Comparison of ENCODE assay signal across 11 cellular contexts in genomic region chrX:48465336-48465933, GRCh38. TPM values are rescaled to one million over a fixed set of nuclear protein-coding genes. Genes with fewer than 3 reads are reported as not detected.
DNase-seq lines count a peak whose midpoint lies in the region; ATAC-seq and TF ChIP-seq lines count a peak whose summit lies in the region.
"Had no signal": no experiment of that assay in that cellular context is flagged by ENCODE, and none has a peak within 500 bp of the region (broad histone marks: within the 10 kb centered on the region; RNA-seq: fewer than 3 reads in every experiment).

No MANE protein-coding gene starts in this region.

- H3K4me1 ChIP-seq in vagina (no peaks in the 10 kb centered on the region), BE2C (no peaks in the 10 kb centered on the region)
- H3K4me1 ChIP-seq: lower lobe of right lung had no signal

- TF ChIP-seq CTCF in vagina (IDR thresholded peaks at IDR 0.05), result no peak
- no peak for TF ChIP-seq CTCF in BE2C (IDR thresholded peaks at IDR 0.05; ENCODE audit: low read depth, low read length)

- no peak for DNase-seq in stimulated activated naive CD8-positive, alpha-beta T cell treated with anti-CD3 and anti-CD28 coated beads, Interleukin-15, Interleukin-2, amounts not matched to agents 100 U/mL and 50 U/mL, for 24 hours
- DNase-seq in activated naive CD8-positive, alpha-beta T cell treated with anti-CD3 and anti-CD28 coated beads, Interleukin-2, amount 50 U/mL, for 24 hours, result no peak
- DNase-seq in left ventricle myocardium superior (no peak), vagina (ENCODE audit: extremely low spot score in 2 of 2) (no peak), SHP77 treated with DMSO at 0.1 percent for 48 hours (lab: John Stamatoyannopoulos, UW) (no peak), BE2C (no peak)
- DNase-seq: activated B cell treated with CpG ODN at 0.5 μM for 24 hours, lower lobe of right lung had no signal

- TF ChIP-seq POLR2A in vagina (IDR thresholded peaks at IDR 0.05), result no peak

- H3K27me3 Mint-ChIP-seq in stimulated activated naive CD8-positive, alpha-beta T cell treated with anti-CD3 and anti-CD28 coated beads, Interleukin-15, Interleukin-2, amounts not matched to agents 100 ng/mL and 50 ng/mL, for 24 hours, result no peaks in the 10 kb centered on the region
- no peaks in the 10 kb centered on the region for H3K27me3 Mint-ChIP-seq in activated naive CD8-positive, alpha-beta T cell treated with anti-CD3 and anti-CD28 coated beads, Interleukin-2, amount 50 U/mL, for 24 hours
- H3K27me3 Mint-ChIP-seq: activated B cell treated with CpG ODN at 0.5 μM for 24 hours had no signal

- H3K27ac Mint-ChIP-seq in stimulated activated naive CD8-positive, alpha-beta T cell treated with anti-CD3 and anti-CD28 coated beads, Interleukin-15, Interleukin-2, amounts not matched to agents 100 ng/mL and 50 ng/mL, for 24 hours, result peak overlapping the region; percentile 66
- peak overlapping the region; percentile 25 for H3K27ac Mint-ChIP-seq in activated naive CD8-positive, alpha-beta T cell treated with anti-CD3 and anti-CD28 coated beads, Interleukin-2, amount 50 U/mL, for 24 hours
- H3K27ac Mint-ChIP-seq: activated B cell treated with CpG ODN at 0.5 μM for 24 hours had no signal

- peak overlapping the region; percentile 69 for H3K4me3 Mint-ChIP-seq in stimulated activated naive CD8-positive, alpha-beta T cell treated with anti-CD3 and anti-CD28 coated beads, Interleukin-15, Interleukin-2, amounts not matched to agents 100 ng/mL and 50 ng/mL, for 24 hours
- peak overlapping the region; percentile 95 for H3K4me3 Mint-ChIP-seq in activated naive CD8-positive, alpha-beta T cell treated with anti-CD3 and anti-CD28 coated beads, Interleukin-2, amount 50 U/mL, for 24 hours
- H3K4me3 Mint-ChIP-seq: activated B cell treated with CpG ODN at 0.5 μM for 24 hours had no signal

- H3K27ac ChIP-seq in vagina, result peak overlapping the region; percentile 53
- H3K27ac ChIP-seq: lower lobe of right lung had no signal

- H3K4me1 Mint-ChIP-seq in stimulated activated naive CD8-positive, alpha-beta T cell treated with anti-CD3 and anti-CD28 coated beads, Interleukin-15, Interleukin-2, amounts not matched to agents 100 ng/mL and 50 ng/mL, for 24 hours (ENCODE audit: low read depth), result peaks cover 45% of the 10 kb centered on the region
- H3K4me1 Mint-ChIP-seq in activated naive CD8-positive, alpha-beta T cell treated with anti-CD3 and anti-CD28 coated beads, Interleukin-2, amount 50 U/mL, for 24 hours, result peaks cover 45% of the 10 kb centered on the region

- no peaks in the 10 kb centered on the region for H3K27me3 ChIP-seq in vagina
- H3K27me3 ChIP-seq in BE2C, result no peaks in the 10 kb centered on the region

- intact Hi-C loops in left ventricle myocardium superior (cut with micrococcal nuclease) (no loop called here), vagina (cut with DNase I) (no loop called here)

- H3K9me3 Mint-ChIP-seq in stimulated activated naive CD8-positive, alpha-beta T cell treated with anti-CD3 and anti-CD28 coated beads, Interleukin-15, Interleukin-2, amounts not matched to agents 100 ng/mL and 50 ng/mL, for 24 hours, result no peaks in the 10 kb centered on the region
- H3K9me3 Mint-ChIP-seq in activated naive CD8-positive, alpha-beta T cell treated with anti-CD3 and anti-CD28 coated beads, Interleukin-2, amount 50 U/mL, for 24 hours, result no peaks in the 10 kb centered on the region
- H3K9me3 Mint-ChIP-seq: activated B cell treated with CpG ODN at 0.5 μM for 24 hours had no signal

- no peak overlapping the region for H3K4me3 ChIP-seq in vagina
- H3K4me3 ChIP-seq in BE2C (ENCODE audit: low read depth, low read length), result no peak overlapping the region
- H3K4me3 ChIP-seq: lower lobe of right lung had no signal

- ATAC-seq in stimulated activated naive CD8-positive, alpha-beta T cell treated with anti-CD3 and anti-CD28 coated beads, Interleukin-15, Interleukin-2, amounts not matched to agents 100 U/mL and 50 U/mL, for 24 hours, result no peak
- ATAC-seq in activated naive CD8-positive, alpha-beta T cell treated with anti-CD3 and anti-CD28 coated beads, Interleukin-2, amount 50 U/mL, for 24 hours, result no peak
- peak; percentile 75 for ATAC-seq in left ventricle myocardium superior
- ATAC-seq in HG02798 (IDR thresholded peaks at IDR 0.05; ENCODE audit: poor library complexity, unreplicated experiment), result no peak

- no peaks in the 10 kb centered on the region for H3K9me3 ChIP-seq in vagina
- no peaks in the 10 kb centered on the region for H3K9me3 ChIP-seq in BE2C
- H3K9me3 ChIP-seq: lower lobe of right lung had no signal

- H3K36me3 ChIP-seq in vagina, result no peaks in the 10 kb centered on the region
- no peaks in the 10 kb centered on the region for H3K36me3 ChIP-seq in BE2C
- H3K36me3 ChIP-seq: lower lobe of right lung had no signal

- peaks cover 50% of the 10 kb centered on the region for H3K36me3 Mint-ChIP-seq in stimulated activated naive CD8-positive, alpha-beta T cell treated with anti-CD3 and anti-CD28 coated beads, Interleukin-15, Interleukin-2, amounts not matched to agents 100 ng/mL and 50 ng/mL, for 24 hours (ENCODE audit: low read depth)
- peaks cover 45% of the 10 kb centered on the region for H3K36me3 Mint-ChIP-seq in activated naive CD8-positive, alpha-beta T cell treated with anti-CD3 and anti-CD28 coated beads, Interleukin-2, amount 50 U/mL, for 24 hours (ENCODE audit: low read depth)

RNA-seq across cellular contexts. Expression of gene SLC38A5, which starts 4.6 kb away (rescaled TPM):
- total RNA-seq in left ventricle myocardium superior (0.50 TPM), vagina (15.5 TPM)
- polyA plus RNA-seq in BE2C (2012; ENCODE audit: insufficient read depth, insufficient read length, low read depth), result 0.56 TPM

RNA-seq across cellular contexts. Expression of gene FTSJ1, which starts 10.6 kb away (rescaled TPM):
- total RNA-seq in left ventricle myocardium superior, result 15.1 TPM
- total RNA-seq in vagina, result 31.7 TPM
- polyA plus RNA-seq in BE2C (2012; ENCODE audit: insufficient read depth, insufficient read length, low read depth), result 122 TPM

RNA-seq across cellular contexts. Expression of gene PORCN, which starts 43.4 kb away (rescaled TPM):
- total RNA-seq in left ventricle myocardium superior (13.2 TPM), vagina (15.7 TPM)
- polyA plus RNA-seq in BE2C (2012; ENCODE audit: insufficient read depth, insufficient read length, low read depth), result 27.1 TPM

RNA-seq across cellular contexts. Expression of gene SSX4B, which starts 53.7 kb away (rescaled TPM):
- total RNA-seq in left ventricle myocardium superior (not detected), vagina (not detected)
- polyA plus RNA-seq in BE2C (2012; ENCODE audit: insufficient read depth, insufficient read length, low read depth), result not detected
- total RNA-seq: activated B cell treated with CpG ODN at 0.5 μM for 24 hours, dermis microvascular lymphatic vessel endothelial cell, lower lobe of right lung had no signal

RNA-seq across cellular contexts. Expression of gene EBP, which starts 56.2 kb away (rescaled TPM):
- total RNA-seq in left ventricle myocardium superior (55.4 TPM), vagina (55.2 TPM)
- polyA plus RNA-seq in BE2C (2012; ENCODE audit: insufficient read depth, insufficient read length, low read depth), result 208 TPM

Comparison
In these comparisons a context has a peak if more than half of its experiments do, and no peak if none do; other contexts are left out.
1. RNA of gene SLC38A5, which starts 4.6 kb away (total RNA-seq): 15.5 TPM in vagina (single experiment); 0.50 TPM in left ventricle myocardium superior (single experiment); every median in the first group is over 10 times any median in the second.